Comparison of ENCODE assay signal across 1 cellular context in genomic region chr5:77302247-77302646, GRCh38.
TF ChIP-seq lines count a peak whose summit lies in the region.

No MANE protein-coding gene starts in this region.

TF ChIP-seq in GM23338, 12 proteins besides CTCF, POLR2A, EP300 and RAD21:
- TF ChIP-seq, protein P1, sequence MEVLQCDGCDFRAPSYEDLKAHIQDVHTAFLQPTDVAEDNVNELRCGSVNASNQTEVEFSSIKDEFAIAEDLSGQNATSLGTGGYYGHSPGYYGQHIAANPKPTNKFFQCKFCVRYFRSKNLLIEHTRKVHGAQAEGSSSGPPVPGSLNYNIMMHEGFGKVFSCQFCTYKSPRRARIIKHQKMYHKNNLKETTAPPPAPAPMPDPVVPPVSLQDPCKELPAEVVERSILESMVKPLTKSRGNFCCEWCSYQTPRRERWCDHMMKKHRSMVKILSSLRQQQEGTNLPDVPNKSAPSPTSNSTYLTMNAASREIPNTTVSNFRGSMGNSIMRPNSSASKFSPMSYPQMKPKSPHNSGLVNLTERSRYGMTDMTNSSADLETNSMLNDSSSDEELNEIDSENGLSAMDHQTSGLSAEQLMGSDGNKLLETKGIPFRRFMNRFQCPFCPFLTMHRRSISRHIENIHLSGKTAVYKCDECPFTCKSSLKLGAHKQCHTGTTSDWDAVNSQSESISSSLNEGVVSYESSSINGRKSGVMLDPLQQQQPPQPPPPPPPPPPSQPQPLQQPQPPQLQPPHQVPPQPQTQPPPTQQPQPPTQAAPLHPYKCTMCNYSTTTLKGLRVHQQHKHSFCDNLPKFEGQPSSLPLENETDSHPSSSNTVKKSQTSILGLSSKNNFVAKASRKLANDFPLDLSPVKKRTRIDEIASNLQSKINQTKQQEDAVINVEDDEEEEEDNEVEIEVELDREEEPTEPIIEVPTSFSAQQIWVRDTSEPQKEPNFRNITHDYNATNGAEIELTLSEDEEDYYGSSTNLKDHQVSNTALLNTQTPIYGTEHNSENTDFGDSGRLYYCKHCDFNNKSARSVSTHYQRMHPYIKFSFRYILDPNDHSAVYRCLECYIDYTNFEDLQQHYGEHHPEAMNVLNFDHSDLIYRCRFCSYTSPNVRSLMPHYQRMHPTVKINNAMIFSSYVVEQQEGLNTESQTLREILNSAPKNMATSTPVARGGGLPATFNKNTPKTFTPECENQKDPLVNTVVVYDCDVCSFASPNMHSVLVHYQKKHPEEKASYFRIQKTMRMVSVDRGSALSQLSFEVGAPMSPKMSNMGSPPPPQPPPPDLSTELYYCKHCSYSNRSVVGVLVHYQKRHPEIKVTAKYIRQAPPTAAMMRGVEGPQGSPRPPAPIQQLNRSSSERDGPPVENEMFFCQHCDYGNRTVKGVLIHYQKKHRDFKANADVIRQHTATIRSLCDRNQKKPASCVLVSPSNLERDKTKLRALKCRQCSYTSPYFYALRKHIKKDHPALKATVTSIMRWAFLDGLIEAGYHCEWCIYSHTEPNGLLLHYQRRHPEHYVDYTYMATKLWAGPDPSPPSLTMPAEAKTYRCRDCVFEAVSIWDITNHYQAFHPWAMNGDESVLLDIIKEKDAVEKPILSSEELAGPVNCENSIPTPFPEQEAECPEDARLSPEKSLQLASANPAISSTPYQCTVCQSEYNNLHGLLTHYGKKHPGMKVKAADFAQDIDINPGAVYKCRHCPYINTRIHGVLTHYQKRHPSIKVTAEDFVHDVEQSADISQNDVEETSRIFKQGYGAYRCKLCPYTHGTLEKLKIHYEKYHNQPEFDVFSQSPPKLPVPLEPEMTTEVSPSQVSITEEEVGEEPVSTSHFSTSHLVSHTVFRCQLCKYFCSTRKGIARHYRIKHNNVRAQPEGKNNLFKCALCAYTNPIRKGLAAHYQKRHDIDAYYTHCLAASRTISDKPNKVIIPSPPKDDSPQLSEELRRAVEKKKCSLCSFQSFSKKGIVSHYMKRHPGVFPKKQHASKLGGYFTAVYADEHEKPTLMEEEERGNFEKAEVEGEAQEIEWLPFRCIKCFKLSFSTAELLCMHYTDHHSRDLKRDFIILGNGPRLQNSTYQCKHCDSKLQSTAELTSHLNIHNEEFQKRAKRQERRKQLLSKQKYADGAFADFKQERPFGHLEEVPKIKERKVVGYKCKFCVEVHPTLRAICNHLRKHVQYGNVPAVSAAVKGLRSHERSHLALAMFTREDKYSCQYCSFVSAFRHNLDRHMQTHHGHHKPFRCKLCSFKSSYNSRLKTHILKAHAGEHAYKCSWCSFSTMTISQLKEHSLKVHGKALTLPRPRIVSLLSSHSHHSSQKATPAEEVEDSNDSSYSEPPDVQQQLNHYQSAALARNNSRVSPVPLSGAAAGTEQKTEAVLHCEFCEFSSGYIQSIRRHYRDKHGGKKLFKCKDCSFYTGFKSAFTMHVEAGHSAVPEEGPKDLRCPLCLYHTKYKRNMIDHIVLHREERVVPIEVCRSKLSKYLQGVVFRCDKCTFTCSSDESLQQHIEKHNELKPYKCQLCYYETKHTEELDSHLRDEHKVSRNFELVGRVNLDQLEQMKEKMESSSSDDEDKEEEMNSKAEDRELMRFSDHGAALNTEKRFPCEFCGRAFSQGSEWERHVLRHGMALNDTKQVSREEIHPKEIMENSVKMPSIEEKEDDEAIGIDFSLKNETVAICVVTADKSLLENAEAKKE (CRISPR knock-in tag; IDR thresholded peaks at IDR 0.05), result no peak
